In the genomic region with DNA sequence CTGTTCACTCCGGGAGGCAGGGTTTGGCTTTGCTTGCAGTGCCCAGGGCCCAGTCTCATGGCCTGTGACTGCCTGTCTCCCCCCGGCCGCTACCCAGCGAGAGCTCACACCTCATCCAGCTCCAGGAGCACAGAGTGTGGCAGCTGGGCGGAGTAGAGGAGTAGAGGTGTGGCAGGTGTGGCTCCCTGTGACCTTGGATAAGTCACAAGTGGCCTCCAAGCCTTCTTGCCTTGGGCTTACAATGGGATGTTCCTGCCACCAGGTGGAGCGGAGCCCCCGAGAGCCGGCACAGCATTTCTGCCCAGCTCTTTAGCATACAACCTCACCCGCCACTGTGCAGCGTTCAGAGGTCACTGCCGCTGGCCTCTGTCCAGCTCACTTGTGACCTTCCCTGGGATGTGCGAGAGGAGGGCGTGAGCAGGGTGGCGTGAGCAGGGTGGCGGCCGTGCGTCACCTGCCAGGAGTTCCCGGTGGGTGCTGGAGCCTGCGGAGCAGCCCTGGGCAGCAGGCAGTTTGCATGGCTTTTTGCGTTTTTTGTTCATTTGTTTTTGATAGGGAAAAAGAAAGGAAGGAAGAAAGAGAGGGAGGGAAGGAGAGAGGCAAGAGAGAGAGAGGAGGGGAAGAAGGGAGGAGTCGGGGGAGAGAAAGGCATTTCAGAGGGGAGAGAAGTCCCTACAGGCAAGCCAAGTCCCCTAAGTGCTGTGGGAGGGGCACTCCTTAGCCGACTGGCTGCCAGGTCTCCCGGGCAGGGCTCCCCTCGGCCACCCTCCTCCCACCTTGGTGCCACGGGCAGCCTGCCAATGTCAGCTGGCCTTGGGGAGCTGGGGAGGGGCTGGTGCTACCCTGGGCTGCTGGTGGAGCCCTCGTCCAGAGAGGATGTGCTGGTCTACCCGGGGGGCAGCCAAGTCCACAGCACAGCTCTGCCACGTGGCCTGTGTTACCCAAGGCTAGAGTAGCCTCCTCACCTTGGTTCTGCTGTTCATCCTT, we compare ENCODE assay signal across 1 cellular context.
TF ChIP-seq lines count a peak whose summit lies in the region.

No MANE protein-coding gene starts in this region.

TF ChIP-seq in HepG2, 621 proteins besides CTCF, POLR2A, EP300 and RAD21 (continued from another document and continues in another):
- TF ChIP-seq PLSCR1 (CRISPR knock-in tag; IDR thresholded peaks at IDR 0.05; ENCODE audit: borderline replicate concordance) (no peak), IKZF1 (IDR thresholded peaks at IDR 0.05) (no peak), ETV5 (CRISPR knock-in tag; IDR thresholded peaks at IDR 0.05; ENCODE audit: borderline replicate concordance) (no peak; the same call in 1 of the 2 replicates), ZBTB37 (CRISPR knock-in tag; IDR thresholded peaks at IDR 0.05) (no peak), ZFP36L2 (CRISPR knock-in tag; IDR thresholded peaks at IDR 0.05) (0 out of 2 replicates have a peak, but pooled peaks have one; percentile 47), KMT2A (CRISPR knock-in tag; IDR thresholded peaks at IDR 0.05) (0 out of 2 replicates have a peak, but pooled peaks have one; percentile 27), MED1 (CRISPR knock-in tag; IDR thresholded peaks at IDR 0.05) (peak; percentile 88), ZNF691 (CRISPR knock-in tag; IDR thresholded peaks at IDR 0.05; ENCODE audit: borderline replicate concordance, low read depth) (no peak), ZNF850 (CRISPR knock-in tag; conservative IDR thresholded peaks at IDR 0.05) (no peak), JUND (CRISPR knock-in tag; IDR thresholded peaks at IDR 0.05) (no peak; the same call in 1 of the 2 replicates), JDP2 (CRISPR knock-in tag; IDR thresholded peaks at IDR 0.05; ENCODE audit: borderline replicate concordance) (no peak; the same call in 1 of the 2 replicates), JARID2 (CRISPR knock-in tag; IDR thresholded peaks at IDR 0.05; ENCODE audit: insufficient replicate concordance) (no peak), JUN (CRISPR knock-in tag; IDR thresholded peaks at IDR 0.05) (peak; percentile 43; the same call in 1 of the 2 replicates), TP53 (CRISPR knock-in tag; conservative IDR thresholded peaks at IDR 0.05) (no peak), KDM4B (CRISPR knock-in tag; IDR thresholded peaks at IDR 0.05) (peak; percentile 66; the same call in 1 of the 2 replicates), TBX3 (IDR thresholded peaks at IDR 0.05; ENCODE audit: borderline replicate concordance) (peak; percentile 61; the same call in 1 of the 2 replicates), SMYD3 (CRISPR knock-in tag; IDR thresholded peaks at IDR 0.05) (no peak), ZBTB42 (CRISPR knock-in tag; IDR thresholded peaks at IDR 0.05) (no peak), PBX2 (CRISPR knock-in tag; IDR thresholded peaks at IDR 0.05) (no peak), SMAD1 (CRISPR knock-in tag; IDR thresholded peaks at IDR 0.05; ENCODE audit: borderline replicate concordance, low read depth) (no peak), THAP11 (CRISPR knock-in tag; IDR thresholded peaks at IDR 0.05) (peak; percentile 47; the same call in 1 of the 2 replicates), FOXO1 (CRISPR knock-in tag; IDR thresholded peaks at IDR 0.05) (peak; percentile 60; the same call in 1 of the 2 replicates), TSC22D2 (CRISPR knock-in tag; IDR thresholded peaks at IDR 0.05; ENCODE audit: borderline replicate concordance) (peak; percentile 24; the same call in 1 of the 2 replicates), RARA (CRISPR knock-in tag; IDR thresholded peaks at IDR 0.05) (peak; percentile 87), ZFP90 (CRISPR knock-in tag; IDR thresholded peaks at IDR 0.05; ENCODE audit: borderline replicate concordance) (no peak; the same call in 1 of the 2 replicates), NCOR1 (IDR thresholded peaks at IDR 0.05; ENCODE audit: borderline replicate concordance, low read length) (no peak), ZNF224 (CRISPR knock-in tag; IDR thresholded peaks at IDR 0.05) (0 out of 2 replicates have a peak, but pooled peaks have one; percentile 32), RORA (CRISPR knock-in tag; IDR thresholded peaks at IDR 0.05) (no peak), MXD1 (CRISPR knock-in tag; IDR thresholded peaks at IDR 0.05) (peak; percentile 40; the same call in 1 of the 2 replicates), ARID3A (IDR thresholded peaks at IDR 0.05; ENCODE audit: low read depth, low read length) (no peak), CC2D1A (CRISPR knock-in tag; IDR thresholded peaks at IDR 0.05) (no peak), RBFOX2 (IDR thresholded peaks at IDR 0.05; ENCODE audit: low read depth, low read length) (peak; percentile 66), THAP8 (CRISPR knock-in tag; IDR thresholded peaks at IDR 0.05; ENCODE audit: borderline replicate concordance) (no peak), ZNF569 (CRISPR knock-in tag; IDR thresholded peaks at IDR 0.05; ENCODE audit: borderline replicate concordance) (no peak), NONO (IDR thresholded peaks at IDR 0.05) (no peak), NONO (CRISPR knock-in tag; conservative IDR thresholded peaks at IDR 0.05) (peak; percentile 86), ZMYM2 (CRISPR knock-in tag; IDR thresholded peaks at IDR 0.05) (no peak), ZNF510 (CRISPR knock-in tag; IDR thresholded peaks at IDR 0.05; ENCODE audit: low read depth) (no peak)
- TF ChIP-seq, protein P1, sequence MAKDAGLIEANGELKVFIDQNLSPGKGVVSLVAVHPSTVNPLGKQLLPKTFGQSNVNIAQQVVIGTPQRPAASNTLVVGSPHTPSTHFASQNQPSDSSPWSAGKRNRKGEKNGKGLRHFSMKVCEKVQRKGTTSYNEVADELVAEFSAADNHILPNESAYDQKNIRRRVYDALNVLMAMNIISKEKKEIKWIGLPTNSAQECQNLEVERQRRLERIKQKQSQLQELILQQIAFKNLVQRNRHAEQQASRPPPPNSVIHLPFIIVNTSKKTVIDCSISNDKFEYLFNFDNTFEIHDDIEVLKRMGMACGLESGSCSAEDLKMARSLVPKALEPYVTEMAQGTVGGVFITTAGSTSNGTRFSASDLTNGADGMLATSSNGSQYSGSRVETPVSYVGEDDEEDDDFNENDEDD (CRISPR knock-in tag; IDR thresholded peaks at IDR 0.05; ENCODE audit: borderline replicate concordance) = peak; percentile 76; the same call in 1 of the 2 replicates
- TF ChIP-seq, protein P2, sequence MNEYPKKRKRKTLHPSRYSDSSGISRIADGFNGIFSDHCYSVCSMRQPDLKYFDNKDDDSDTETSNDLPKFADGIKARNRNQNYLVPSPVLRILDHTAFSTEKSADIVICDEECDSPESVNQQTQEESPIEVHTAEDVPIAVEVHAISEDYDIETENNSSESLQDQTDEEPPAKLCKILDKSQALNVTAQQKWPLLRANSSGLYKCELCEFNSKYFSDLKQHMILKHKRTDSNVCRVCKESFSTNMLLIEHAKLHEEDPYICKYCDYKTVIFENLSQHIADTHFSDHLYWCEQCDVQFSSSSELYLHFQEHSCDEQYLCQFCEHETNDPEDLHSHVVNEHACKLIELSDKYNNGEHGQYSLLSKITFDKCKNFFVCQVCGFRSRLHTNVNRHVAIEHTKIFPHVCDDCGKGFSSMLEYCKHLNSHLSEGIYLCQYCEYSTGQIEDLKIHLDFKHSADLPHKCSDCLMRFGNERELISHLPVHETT (CRISPR knock-in tag; conservative IDR thresholded peaks at IDR 0.05) = 0 out of 2 replicates have a peak, but pooled peaks have one; percentile 55
- TF ChIP-seq, protein P3, sequence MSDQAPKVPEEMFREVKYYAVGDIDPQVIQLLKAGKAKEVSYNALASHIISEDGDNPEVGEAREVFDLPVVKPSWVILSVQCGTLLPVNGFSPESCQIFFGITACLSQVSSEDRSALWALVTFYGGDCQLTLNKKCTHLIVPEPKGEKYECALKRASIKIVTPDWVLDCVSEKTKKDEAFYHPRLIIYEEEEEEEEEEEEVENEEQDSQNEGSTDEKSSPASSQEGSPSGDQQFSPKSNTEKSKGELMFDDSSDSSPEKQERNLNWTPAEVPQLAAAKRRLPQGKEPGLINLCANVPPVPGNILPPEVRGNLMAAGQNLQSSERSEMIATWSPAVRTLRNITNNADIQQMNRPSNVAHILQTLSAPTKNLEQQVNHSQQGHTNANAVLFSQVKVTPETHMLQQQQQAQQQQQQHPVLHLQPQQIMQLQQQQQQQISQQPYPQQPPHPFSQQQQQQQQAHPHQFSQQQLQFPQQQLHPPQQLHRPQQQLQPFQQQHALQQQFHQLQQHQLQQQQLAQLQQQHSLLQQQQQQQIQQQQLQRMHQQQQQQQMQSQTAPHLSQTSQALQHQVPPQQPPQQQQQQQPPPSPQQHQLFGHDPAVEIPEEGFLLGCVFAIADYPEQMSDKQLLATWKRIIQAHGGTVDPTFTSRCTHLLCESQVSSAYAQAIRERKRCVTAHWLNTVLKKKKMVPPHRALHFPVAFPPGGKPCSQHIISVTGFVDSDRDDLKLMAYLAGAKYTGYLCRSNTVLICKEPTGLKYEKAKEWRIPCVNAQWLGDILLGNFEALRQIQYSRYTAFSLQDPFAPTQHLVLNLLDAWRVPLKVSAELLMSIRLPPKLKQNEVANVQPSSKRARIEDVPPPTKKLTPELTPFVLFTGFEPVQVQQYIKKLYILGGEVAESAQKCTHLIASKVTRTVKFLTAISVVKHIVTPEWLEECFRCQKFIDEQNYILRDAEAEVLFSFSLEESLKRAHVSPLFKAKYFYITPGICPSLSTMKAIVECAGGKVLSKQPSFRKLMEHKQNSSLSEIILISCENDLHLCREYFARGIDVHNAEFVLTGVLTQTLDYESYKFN (CRISPR knock-in tag; conservative IDR thresholded peaks at IDR 0.05) = peak; percentile 82
- TF ChIP-seq, protein P4, sequence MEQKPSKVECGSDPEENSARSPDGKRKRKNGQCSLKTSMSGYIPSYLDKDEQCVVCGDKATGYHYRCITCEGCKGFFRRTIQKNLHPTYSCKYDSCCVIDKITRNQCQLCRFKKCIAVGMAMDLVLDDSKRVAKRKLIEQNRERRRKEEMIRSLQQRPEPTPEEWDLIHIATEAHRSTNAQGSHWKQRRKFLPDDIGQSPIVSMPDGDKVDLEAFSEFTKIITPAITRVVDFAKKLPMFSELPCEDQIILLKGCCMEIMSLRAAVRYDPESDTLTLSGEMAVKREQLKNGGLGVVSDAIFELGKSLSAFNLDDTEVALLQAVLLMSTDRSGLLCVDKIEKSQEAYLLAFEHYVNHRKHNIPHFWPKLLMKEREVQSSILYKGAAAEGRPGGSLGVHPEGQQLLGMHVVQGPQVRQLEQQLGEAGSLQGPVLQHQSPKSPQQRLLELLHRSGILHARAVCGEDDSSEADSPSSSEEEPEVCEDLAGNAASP (CRISPR knock-in tag; IDR thresholded peaks at IDR 0.05; ENCODE audit: borderline replicate concordance) = peak; percentile 78; the same call in 1 of the 2 replicates
